In the genomic region with DNA sequence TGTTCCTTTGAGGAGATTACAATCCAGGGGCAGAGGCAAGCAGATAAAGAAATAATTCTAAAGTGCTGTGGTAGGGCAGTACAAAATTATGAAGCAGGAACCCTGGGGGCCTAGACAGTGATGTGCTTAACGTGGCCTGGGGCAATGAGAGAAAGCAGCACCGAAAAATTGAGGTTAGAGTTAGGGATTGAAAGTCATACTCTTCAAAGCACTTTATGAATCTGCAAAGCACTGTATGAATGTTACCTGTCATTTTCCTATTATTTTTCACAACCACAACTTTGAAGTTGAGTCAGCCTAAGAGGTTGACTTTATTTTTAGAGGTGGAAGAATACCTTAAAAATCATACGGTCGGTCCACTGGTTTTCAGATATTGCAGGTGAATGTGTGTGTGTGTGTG, we compare ENCODE assay signal across 17 cellular contexts.
DNase-seq lines count a peak whose midpoint lies in the region; ATAC-seq, FAIRE-seq and TF ChIP-seq lines count a peak whose summit lies in the region.
"Had no signal": no experiment of that assay in that cellular context is flagged by ENCODE, and none has a peak within 500 bp of the region (broad histone marks: within the 10 kb centered on the region; RNA-seq: fewer than 3 reads in every experiment).

No MANE protein-coding gene starts in this region.

- H3K4me3 ChIP-seq in CD4-positive, alpha-beta memory T cell (ENCODE audit: low read length in 2 of 2), result no peak overlapping the region
- H3K4me3 ChIP-seq: neural progenitor cell, thoracic aorta had no signal

- ATAC-seq in GM18499 (IDR thresholded peaks at IDR 0.05; ENCODE audit: insufficient read depth, unreplicated experiment) (peak; percentile 87), GM18858 (IDR thresholded peaks at IDR 0.05; ENCODE audit: unreplicated experiment) (peak; percentile 91), HG02588 (IDR thresholded peaks at IDR 0.05; ENCODE audit: unreplicated experiment) (peak; percentile 80), HG03558 (IDR thresholded peaks at IDR 0.05; ENCODE audit: extremely low read depth, unreplicated experiment) (peak; percentile 74), HG03025 (IDR thresholded peaks at IDR 0.05; ENCODE audit: low FRiP score, unreplicated experiment) (no peak), HG03045 (IDR thresholded peaks at IDR 0.05; ENCODE audit: unreplicated experiment) (no peak)
- ATAC-seq: Panc1 had no signal

- H3K27ac ChIP-seq in CD4-positive, alpha-beta memory T cell (ENCODE audit: low read depth, low read length), result no peak overlapping the region
- H3K27ac ChIP-seq: neural progenitor cell, thoracic aorta had no signal

- H3K4me3 Mint-ChIP-seq in CD4-positive, alpha-beta memory T cell, result no peak overlapping the region
- H3K4me3 Mint-ChIP-seq: CD4-positive, alpha-beta T cell; neural progenitor cell had no signal

- no peaks in the 10 kb centered on the region for H3K4me1 Mint-ChIP-seq in CD4-positive, alpha-beta memory T cell

- no peak overlapping the region for H3K27ac Mint-ChIP-seq in CD4-positive, alpha-beta memory T cell
- H3K27ac Mint-ChIP-seq: CD4-positive, alpha-beta T cell; neural progenitor cell had no signal

- no peak for TF ChIP-seq CTCF in D721Med (IDR thresholded peaks at IDR 0.05; ENCODE audit: insufficient read depth, missing control alignments)

- H3K27me3 Mint-ChIP-seq in CD4-positive, alpha-beta memory T cell, result peaks cover 2 to 6% of the 10 kb centered on the region in 2 donors

- no peaks in the 10 kb centered on the region for H3K9me3 ChIP-seq in CD4-positive, alpha-beta memory T cell (ENCODE audit: control insufficient read depth in 1 of 2, low read length in 2 of 2)
- H3K9me3 ChIP-seq: thoracic aorta had no signal

- no peaks in the 10 kb centered on the region for H3K36me3 ChIP-seq in CD4-positive, alpha-beta memory T cell (ENCODE audit: insufficient read depth, low read length)
- H3K36me3 ChIP-seq: neural progenitor cell, thoracic aorta had no signal

- no peaks in the 10 kb centered on the region for H3K36me3 Mint-ChIP-seq in CD4-positive, alpha-beta memory T cell
- H3K36me3 Mint-ChIP-seq: neural progenitor cell had no signal

- CTCF ChIA-PET in CD4-positive, alpha-beta memory T cell (lab: Charles Lee; ENCODE audit: partially characterized antibody), result no interaction called here

- no peaks in the 10 kb centered on the region for H3K9me3 Mint-ChIP-seq in CD4-positive, alpha-beta memory T cell
- H3K9me3 Mint-ChIP-seq: CD4-positive, alpha-beta T cell; neural progenitor cell had no signal

- intact Hi-C loops in CD4-positive, alpha-beta memory T cell (cut with micrococcal nuclease), result no loop called here

- POLR2A ChIA-PET in CD4-positive, alpha-beta memory T cell (lab: Charles Lee; ENCODE audit: partially characterized antibody), result no interaction called here

- H3K27me3 ChIP-seq in CD4-positive, alpha-beta memory T cell (ENCODE audit: insufficient read depth, low read length), result no peaks in the 10 kb centered on the region
- H3K27me3 ChIP-seq: neural progenitor cell had no signal

- no peak for DNase-seq in CD4-positive, alpha-beta memory T cell
- no peak for DNase-seq in D721Med (ENCODE audit: insufficient read length, low spot score)
- DNase-seq: activated naive CD4-positive, alpha-beta T cell treated with Interleukin-2 at 50 U/mL for 16 hours; CD4-positive, alpha-beta T cell; foreskin melanocyte; IMR-90; mesenchymal stem cell; NCI-H526 had no signal

- no peak for FAIRE-seq in D721Med (lab: Jason Lieb, UNC)

- H3K4me1 ChIP-seq in CD4-positive, alpha-beta memory T cell (ENCODE audit: insufficient read depth, low read length), result no peaks in the 10 kb centered on the region

Comparison
In these comparisons a context has a peak if more than half of its experiments do, and no peak if none do; other contexts are left out.
1. ATAC-seq: peak in GM18499 (single experiment), GM18858 (single experiment), HG02588 (single experiment) and HG03558 (single experiment); none in HG03025 (single experiment) and HG03045 (single experiment).